11 cellular contexts compared by ENCODE assay signal in genomic region chr6:16602035-16602434, GRCh38.
DNase-seq lines count a peak whose midpoint lies in the region; ATAC-seq, FAIRE-seq and TF ChIP-seq lines count a peak whose summit lies in the region.
"Had no signal": no experiment of that assay in that cellular context is flagged by ENCODE, and none has a peak within 500 bp of the region (broad histone marks: within the 10 kb centered on the region; RNA-seq: fewer than 3 reads in every experiment).

No MANE protein-coding gene starts in this region.

- H3K18ac ChIP-seq in mesenchymal stem cell (ENCODE audit: low read depth in 1 of 2, low read length in 2 of 2), result no peak overlapping the region

- ATAC-seq in GM19023 (IDR thresholded peaks at IDR 0.05; ENCODE audit: unreplicated experiment) (peak; percentile 90), HG02852 (IDR thresholded peaks at IDR 0.05; ENCODE audit: unreplicated experiment) (peak; percentile 95)
- ATAC-seq in activated T-cell treated with anti-CD3 and anti-CD28 coated beads, Interleukin-2, amount 50 U/mL, for 4 hours, result peak; percentile 91 to 96

- no peak for TF ChIP-seq POLR2A in H54 (IDR thresholded peaks at IDR 0.05; ENCODE audit: low read depth, low read length)

- H2BK120ac ChIP-seq in mesenchymal stem cell (ENCODE audit: low read depth, low read length), result no peak overlapping the region

- H3K36me3 Mint-ChIP-seq in activated T-cell treated with anti-CD3 and anti-CD28 coated beads, Interleukin-2, amount 50 U/mL, for 4 hours (ENCODE audit: insufficient read depth), result peaks cover 25% of the 10 kb centered on the region

- H3K36me3 ChIP-seq in GM06990 (ENCODE audit: control insufficient read depth, insufficient read depth, low read length) (peaks cover 1% of the 10 kb centered on the region; the same call in 1 of the 2 replicates), mesenchymal stem cell (ENCODE audit: control insufficient read depth in 1 of 2, insufficient read depth in 2 of 2, low read depth in 1 of 2, low read length in 2 of 2) (peaks cover 10 to 11% of the 10 kb centered on the region in 2 experiments)

- H2AK5ac ChIP-seq in mesenchymal stem cell (ENCODE audit: low read length, severe bottlenecking), result no peak overlapping the region

- peak; percentile 48 for DNase-seq in GM06990 (ENCODE audit: extremely low read depth, insufficient read length)
- DNase-seq in activated T-cell treated with anti-CD3 and anti-CD28 coated beads, Interleukin-2, amount 50 U/mL, for 4 hours, result no peak
- DNase-seq in effector CD8-positive, alpha-beta T cell (lab: John Stamatoyannopoulos, UW), result no peak
- DNase-seq in H54 (ENCODE audit: insufficient read length, low spot score), result no peak
- DNase-seq in NCI-H1092 treated with DMSO at 0.1 percent for 48 hours (lab: John Stamatoyannopoulos, UW), result no peak
- DNase-seq in mesenchymal stem cell, result no peak
- DNase-seq: foreskin fibroblast, H9, NCI-H1436 had no signal

- no peak overlapping the region for H2BK12ac ChIP-seq in mesenchymal stem cell (ENCODE audit: low read length in 2 of 2)

- peaks cover 1% of the 10 kb centered on the region for H3K4me1 ChIP-seq in mesenchymal stem cell (ENCODE audit: control insufficient read depth, insufficient read depth, low read depth, low read length)

- H3K4me3 ChIP-seq in GM06990 (replicated peaks; ENCODE audit: low read depth, low read length), result no peak overlapping the region
- H3K4me3 ChIP-seq in mesenchymal stem cell (ENCODE audit: insufficient read depth in 1 of 2, low read depth in 1 of 2, low read length in 2 of 2), result no peak overlapping the region

- H3K27me3 Mint-ChIP-seq in activated T-cell treated with anti-CD3 and anti-CD28 coated beads, Interleukin-2, amount 50 U/mL, for 4 hours (ENCODE audit: low read depth), result no peaks in the 10 kb centered on the region

- H3K4me2 ChIP-seq in mesenchymal stem cell (ENCODE audit: low read length, poor library complexity, severe bottlenecking), result no peak overlapping the region

- TF ChIP-seq CTCF in GM06990 (IDR thresholded peaks at IDR 0.05; ENCODE audit: insufficient read depth, low read length, poor library complexity, severe bottlenecking), result no peak

- H3K27me3 ChIP-seq in GM06990 (replicated peaks; ENCODE audit: control insufficient read depth, insufficient read depth, low read length), result no peaks in the 10 kb centered on the region
- H3K27me3 ChIP-seq in mesenchymal stem cell (ENCODE audit: control insufficient read depth in 1 of 2, insufficient read depth in 1 of 2, low read length in 2 of 2), result no peaks in the 10 kb centered on the region

- H3K4me1 Mint-ChIP-seq in activated T-cell treated with anti-CD3 and anti-CD28 coated beads, Interleukin-2, amount 50 U/mL, for 4 hours (ENCODE audit: low read depth), result peaks cover 37% of the 10 kb centered on the region

- H3K4ac ChIP-seq in mesenchymal stem cell (ENCODE audit: low read depth in 1 of 2, low read length in 2 of 2), result no peak overlapping the region

- H3K14ac ChIP-seq in mesenchymal stem cell (ENCODE audit: low read length in 2 of 2), result no peak overlapping the region

- H3K79me1 ChIP-seq in mesenchymal stem cell (replicated peaks; ENCODE audit: low read length, poor library complexity, severe bottlenecking), result peaks cover 6% of the 10 kb centered on the region

- H2BK5ac ChIP-seq in mesenchymal stem cell (ENCODE audit: low read depth, low read length, poor library complexity, severe bottlenecking), result no peak overlapping the region

- 91% methylated on average over 2 of the region's 3 CpGs for WGBS in mesenchymal stem cell

- no peak overlapping the region for H2AFZ ChIP-seq in mesenchymal stem cell (ENCODE audit: low read depth, low read length)

- H3K9ac ChIP-seq in mesenchymal stem cell (ENCODE audit: low read length), result no peak overlapping the region

- H3K9me3 ChIP-seq in mesenchymal stem cell (ENCODE audit: control insufficient read depth, low read length), result no peaks in the 10 kb centered on the region

- no peak overlapping the region for H4K91ac ChIP-seq in mesenchymal stem cell (ENCODE audit: low read length)

- no peak overlapping the region for H3K4me3 Mint-ChIP-seq in activated T-cell treated with anti-CD3 and anti-CD28 coated beads, Interleukin-2, amount 50 U/mL, for 4 hours
- H3K4me3 Mint-ChIP-seq: H9 had no signal

- H3K27ac ChIP-seq in mesenchymal stem cell (ENCODE audit: low read length, poor library complexity, severe bottlenecking), result no peak overlapping the region

- H2BK15ac ChIP-seq in mesenchymal stem cell (ENCODE audit: low read depth, poor library complexity, severe bottlenecking), result no peak overlapping the region

- no peak for FAIRE-seq in H54 (lab: Jason Lieb, UNC)

- no peak overlapping the region for H4K8ac ChIP-seq in mesenchymal stem cell (ENCODE audit: low read length)

- H3K23ac ChIP-seq in mesenchymal stem cell (ENCODE audit: low read length in 2 of 2), result no peak overlapping the region

- no peaks in the 10 kb centered on the region for H3K9me3 Mint-ChIP-seq in activated T-cell treated with anti-CD3 and anti-CD28 coated beads, Interleukin-2, amount 50 U/mL, for 4 hours
- H3K9me3 Mint-ChIP-seq: H9 had no signal
